8 cellular contexts compared by ENCODE assay signal in the genomic region with DNA sequence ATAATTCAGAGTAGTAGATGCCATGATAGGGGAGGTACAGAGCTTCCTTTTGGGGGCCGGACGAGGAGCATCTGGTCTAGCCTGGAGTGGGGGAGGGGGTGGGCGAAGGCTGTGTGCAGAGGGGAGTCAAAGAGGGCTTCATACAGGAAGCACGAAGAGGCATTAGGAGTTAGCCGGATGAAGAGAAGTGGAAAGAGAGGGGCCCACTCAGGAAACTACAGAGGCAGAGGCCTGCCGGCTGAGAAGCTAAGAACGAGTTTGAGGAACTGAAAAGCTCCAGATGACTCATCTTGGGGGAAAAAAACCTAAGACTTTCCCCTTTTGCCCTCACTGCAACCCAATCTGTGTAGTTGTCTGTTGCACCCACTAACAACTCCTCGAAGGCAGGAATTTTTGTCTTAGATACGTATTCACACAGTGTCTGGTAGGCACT. TPM values are rescaled to one million over a fixed set of nuclear protein-coding genes. Genes with fewer than 3 reads are reported as not detected.
DNase-seq lines count a peak whose midpoint lies in the region; ATAC-seq and TF ChIP-seq lines count a peak whose summit lies in the region.

No MANE protein-coding gene starts in this region.

- H3K4me3 ChIP-seq in IMR-90 (ENCODE audit: insufficient read depth, low read depth, low read length) (peak overlapping the region; percentile 74), left lung (peak overlapping the region; percentile 80 to 96)

- POLR2A ChIA-PET in IMR-90 (lab: Charles Lee; ENCODE audit: unreplicated experiment) = interaction anchor here (0.6 to 1.3 kb wide), 5 partner anchors 11 to 152 kb away, joined by 3 to 4 read pairs (median 4); partner anchors contain the start of genes PPP2R5D and RRP36

- in situ Hi-C loops in IMR-90 (cut with MboI; ENCODE audit: low sequenced_read_pairs) = loop anchor here (5.0 kb wide), 1 partner anchor 47 kb away; the partner anchor contains the start of gene PEX6

- H3K56ac ChIP-seq in IMR-90 (ENCODE audit: extremely low read depth, insufficient read depth, low read length) = peak overlapping the region; percentile 80

- H2BK20ac ChIP-seq in IMR-90 (ENCODE audit: low read depth, low read length) = no peak overlapping the region

- no TSS peak for BruUV-seq in IMR-90 (replicated peaks; lab: Mats Ljungman, UMichigan)

- peak overlapping the region; percentile 88 for H3K4ac ChIP-seq in IMR-90 (ENCODE audit: low read depth, low read length)

- H3K14ac ChIP-seq in IMR-90 (replicated peaks; ENCODE audit: low read depth, low read length) = peak overlapping the region; percentile 82

- intact Hi-C loops in IMR-90 (cut with micrococcal nuclease) (loop anchor here (2.0 kb wide), 1 partner anchor 49 kb away; the partner anchor contains the start of gene PEX6), left lung (cut with DNase I) (no loop called here)

- peak overlapping the region; percentile 40 for H3K18ac ChIP-seq in IMR-90 (ENCODE audit: low read depth, low read length)

- peak overlapping the region; percentile 95 for H2AFZ ChIP-seq in IMR-90 (replicated peaks; ENCODE audit: low read length, poor library complexity)

- peak overlapping the region; percentile 80 for H2BK5ac ChIP-seq in IMR-90 (ENCODE audit: low read depth, low read length, poor library complexity, severe bottlenecking)

- ATAC-seq in GM21515 (IDR thresholded peaks at IDR 0.05; ENCODE audit: unreplicated experiment) = peak; percentile 49
- ATAC-seq in IMR-90 (ENCODE audit: low read depth) = peak; percentile 28
- ATAC-seq in left lung = peak; percentile 40

- H4K20me1 ChIP-seq in IMR-90 (ENCODE audit: insufficient read depth, low read length) = peaks cover 3% of the 10 kb centered on the region; the same call in 1 of the 2 replicates

- peak overlapping the region; percentile 87 for H3K4me2 ChIP-seq in IMR-90 (ENCODE audit: low read depth, low read length)

- peak overlapping the region; percentile 7 for H4K91ac ChIP-seq in IMR-90 (ENCODE audit: insufficient read depth, low read depth, low read length)

- peaks cover 29 to 43% of the 10 kb centered on the region in 2 experiments for H3K79me1 ChIP-seq in IMR-90 (ENCODE audit: low read depth in 1 of 2, low read length in 2 of 2)

- H3K36me3 ChIP-seq in IMR-90 (ENCODE audit: control insufficient read depth, insufficient read depth, low read length) (peaks cover 3% of the 10 kb centered on the region; the same call in 1 of the 2 replicates), left lung (peaks cover 0 to 14% of the 10 kb centered on the region in 2 donors)

- peak overlapping the region; percentile 39; the same call in 1 of the 3 replicates for H2BK15ac ChIP-seq in IMR-90 (ENCODE audit: low read depth, low read length)

- H3K27me3 ChIP-seq in IMR-90 (ENCODE audit: control insufficient read depth, insufficient read depth, low read length) (no peaks in the 10 kb centered on the region), left lung (peaks cover 0 to 8% of the 10 kb centered on the region in 2 donors)

- no peak for TF ChIP-seq RAD21 in IMR-90 (IDR thresholded peaks at IDR 0.05; ENCODE audit: low read length)

- peak overlapping the region; percentile 92 for H2AK9ac ChIP-seq in IMR-90 (replicated peaks; ENCODE audit: low read depth, low read length, poor library complexity)

- WGBS in IMR-90 (ENCODE audit: extremely low coverage in 2 of 2, insufficient read length in 1 of 2), 2 experiments = 0% methylated on average over 3 of the region's 9 CpGs; no CpG with 5 or more reads in 1 of the 2 experiments

- CTCF ChIA-PET in IMR-90 (lab: Yijun Ruan, JAX) = interaction anchor here (0.5 kb wide), 1 partner anchor 173 kb away, joined by 3 read pairs; no protein-coding TSS in a partner anchor

- TF ChIP-seq CTCF in IMR-90 (conservative IDR thresholded peaks at IDR 0.05; ENCODE audit: low read depth, low read length) (no peak), left lung (IDR thresholded peaks at IDR 0.05) (no peak)

- H3K9ac ChIP-seq in IMR-90 (ENCODE audit: low read depth, low read length) = peak overlapping the region; percentile 66

- DNase-seq in ELR (ENCODE audit: low read depth) = peak; percentile 88
- DNase-seq in IMR-90 = peak; percentile 82
- DNase-seq in T-helper 22 cell (ENCODE audit: low read depth) = peak; percentile 50
- peak in 25 of 61 donors; percentile 4 to 75 (median 40) for DNase-seq in caudate nucleus (lab: John Stamatoyannopoulos, UW)
- peak in 1 of 2 donors; percentile 54 for DNase-seq in left lung
- DNase-seq in stimulated activated CD4-positive, alpha-beta T cell treated with anti-CD3 and anti-CD28 coated beads, TNF-alpha, amount 100 ng/mL, for 1 hour (ENCODE audit: low read depth in 3 of 3, low spot score in 1 of 3) = peak; percentile 24 to 36 (median 27)
- no peak for DNase-seq in NCI-H2196 treated with DMSO at 0.1 percent for 48 hours (lab: John Stamatoyannopoulos, UW; ENCODE audit: unreplicated experiment)

- H4K5ac ChIP-seq in IMR-90 (ENCODE audit: low read depth, low read length) = peak overlapping the region; percentile 46

- peak overlapping the region; percentile 17; the same call in 1 of the 2 replicates for H2BK120ac ChIP-seq in IMR-90 (ENCODE audit: low read depth, low read length)

- peak overlapping the region; percentile 77; the same call in 1 of the 2 replicates for H3K23ac ChIP-seq in IMR-90 (ENCODE audit: low read depth, low read length)

- peak overlapping the region; percentile 45; the same call in 1 of the 2 replicates for H2AK5ac ChIP-seq in IMR-90 (ENCODE audit: low read depth, low read length)

- dilution Hi-C loops in IMR-90 (cut with HindIII; ENCODE audit: low sequenced_read_pairs, unreplicated experiment) = no loop called here

- peak overlapping the region; percentile 36 to 81; a peak in 3 of 4 replicates for H4K8ac ChIP-seq in IMR-90 (ENCODE audit: low read depth in 2 of 2, low read length in 2 of 2)

- no peaks in the 10 kb centered on the region for H3K9me3 ChIP-seq in IMR-90 (ENCODE audit: control insufficient read depth, insufficient read depth, low read length)
- H3K9me3 ChIP-seq in left lung = no peaks in the 10 kb centered on the region

- H3K4me1 ChIP-seq in IMR-90 (ENCODE audit: control insufficient read depth, insufficient read depth, low read length) (peaks cover 7% of the 10 kb centered on the region), left lung (peaks cover 21 to 66% of the 10 kb centered on the region in 2 donors)

- H3K9me1 ChIP-seq in IMR-90 (ENCODE audit: insufficient read depth, low read length) = 0 out of 2 replicates have a peak, but pooled peaks cover 4% of the 10 kb centered on the region

- H3K27ac ChIP-seq in IMR-90 (ENCODE audit: insufficient read depth, low read length) (peak overlapping the region; percentile 82), caudate nucleus (ENCODE audit: low read depth, low read length) (peak overlapping the region; percentile 94), left lung (peak overlapping the region; percentile 94 to 98)

- TF ChIP-seq POLR2A in IMR-90 (IDR thresholded peaks at IDR 0.05; ENCODE audit: low read depth, low read length) = no peak

TF ChIP-seq in IMR-90, 13 proteins besides CTCF, POLR2A, EP300 and RAD21:
- TF ChIP-seq MAZ (IDR thresholded peaks at IDR 0.05; ENCODE audit: borderline replicate concordance, low read depth, low read length) = no peak
- TF ChIP-seq MXI1 (IDR thresholded peaks at IDR 0.05; ENCODE audit: borderline replicate concordance, low read depth, low read length) = no peak
- peak; percentile 56; the same call in 1 of the 2 replicates for TF ChIP-seq FOS (IDR thresholded peaks at IDR 0.05; ENCODE audit: low read depth, low read length)
- TF ChIP-seq CHD1 (IDR thresholded peaks at IDR 0.05; ENCODE audit: low read depth, low read length) = no peak
- TF ChIP-seq RFX5 (IDR thresholded peaks at IDR 0.05; ENCODE audit: low read depth, low read length) = no peak
- TF ChIP-seq MAFK (IDR thresholded peaks at IDR 0.05; ENCODE audit: low read depth, low read length) = no peak
- TF ChIP-seq, protein P1, sequence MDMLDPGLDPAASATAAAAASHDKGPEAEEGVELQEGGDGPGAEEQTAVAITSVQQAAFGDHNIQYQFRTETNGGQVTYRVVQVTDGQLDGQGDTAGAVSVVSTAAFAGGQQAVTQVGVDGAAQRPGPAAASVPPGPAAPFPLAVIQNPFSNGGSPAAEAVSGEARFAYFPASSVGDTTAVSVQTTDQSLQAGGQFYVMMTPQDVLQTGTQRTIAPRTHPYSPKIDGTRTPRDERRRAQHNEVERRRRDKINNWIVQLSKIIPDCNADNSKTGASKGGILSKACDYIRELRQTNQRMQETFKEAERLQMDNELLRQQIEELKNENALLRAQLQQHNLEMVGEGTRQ (IDR thresholded peaks at IDR 0.05; ENCODE audit: low read depth, low read length) = no peak
- no peak for TF ChIP-seq SMC3 (IDR thresholded peaks at IDR 0.05; ENCODE audit: low read depth, low read length)
TF ChIP-seq in IMR-90: peak in this region for 1.

RNA-seq across cellular contexts. Expression of gene CNPY3, which starts 0.7 kb away (rescaled TPM):
- total RNA-seq in IMR-90 (2012; rRNA removed) (13.3 and 15.3 TPM in 2 replicates), left lung (10 to 100 TPM; 71.4 to 74.1 TPM)
- polyA plus RNA-seq in IMR-90 (2012; rRNA removed) = 39.2 and 39.8 TPM in 2 replicates
- polyA plus RNA-seq in IMR-90 (2012; cell fraction: cytosol; rRNA removed) = 28.5 and 36.8 TPM in 2 replicates
- polyA plus RNA-seq in IMR-90 (2012; cell fraction: nucleus; rRNA removed; ENCODE audit: low replicate concordance) = 17.9 and 22.1 TPM in 2 replicates

RNA-seq across cellular contexts. Expression of gene PTCRA, which starts 14.1 kb away (rescaled TPM):
- total RNA-seq in IMR-90 (2012; rRNA removed) = not detected in 2 replicates
- not detected in 2 replicates for polyA plus RNA-seq in IMR-90 (2012; rRNA removed)
- polyA plus RNA-seq in IMR-90 (2012; cell fraction: cytosol; rRNA removed) = not detected in 2 replicates
- not detected in 2 replicates for polyA plus RNA-seq in IMR-90 (2012; cell fraction: nucleus; rRNA removed; ENCODE audit: low replicate concordance)
- 1 to 10 TPM; 2.0 to 2.1 TPM for total RNA-seq in left lung

RNA-seq across cellular contexts. Expression of gene GNMT, which starts 30.6 kb away (rescaled TPM):
- total RNA-seq in IMR-90 (2012; rRNA removed) (not detected in 2 replicates), left lung (1 to 10 TPM in 1 of 2 donors, under 1 TPM in 1; 0.86 to 1.0 TPM)
- polyA plus RNA-seq in IMR-90 (2012; rRNA removed) = 0.36 TPM in 1 of 2 replicates, not detected in the other
- polyA plus RNA-seq in IMR-90 (2012; cell fraction: cytosol; rRNA removed) = 0.09 TPM in 1 of 2 replicates, not detected in the other
- 0.96 and 1.1 TPM in 2 replicates for polyA plus RNA-seq in IMR-90 (2012; cell fraction: nucleus; rRNA removed; ENCODE audit: low replicate concordance)

RNA-seq across cellular contexts. Expression of gene PEX6, which starts 49.0 kb away (rescaled TPM):
- total RNA-seq in IMR-90 (2012; rRNA removed) = 9.4 and 10.6 TPM in 2 replicates
- 9.6 and 10.4 TPM in 2 replicates for polyA plus RNA-seq in IMR-90 (2012; rRNA removed)
- 10.2 and 10.6 TPM in 2 replicates for polyA plus RNA-seq in IMR-90 (2012; cell fraction: cytosol; rRNA removed)
- 24.1 and 53.7 TPM in 2 replicates for polyA plus RNA-seq in IMR-90 (2012; cell fraction: nucleus; rRNA removed; ENCODE audit: low replicate concordance)
- 10 to 100 TPM; 23.2 to 25.2 TPM for total RNA-seq in left lung

RNA-seq across cellular contexts. Expression of gene RPL7L1, which starts 50.5 kb away (rescaled TPM):
- total RNA-seq in IMR-90 (2012; rRNA removed) (112 and 125 TPM in 2 replicates), left lung (10 to 100 TPM; 64.6 to 77.8 TPM)
- 31.3 and 43.0 TPM in 2 replicates for polyA plus RNA-seq in IMR-90 (2012; rRNA removed)
- polyA plus RNA-seq in IMR-90 (2012; cell fraction: cytosol; rRNA removed) = 10.1 and 18.2 TPM in 2 replicates
- 3.2 and 12.8 TPM in 2 replicates for polyA plus RNA-seq in IMR-90 (2012; cell fraction: nucleus; rRNA removed; ENCODE audit: low replicate concordance)
